ENCODE assay signal across 8 cellular contexts in the genomic region with DNA sequence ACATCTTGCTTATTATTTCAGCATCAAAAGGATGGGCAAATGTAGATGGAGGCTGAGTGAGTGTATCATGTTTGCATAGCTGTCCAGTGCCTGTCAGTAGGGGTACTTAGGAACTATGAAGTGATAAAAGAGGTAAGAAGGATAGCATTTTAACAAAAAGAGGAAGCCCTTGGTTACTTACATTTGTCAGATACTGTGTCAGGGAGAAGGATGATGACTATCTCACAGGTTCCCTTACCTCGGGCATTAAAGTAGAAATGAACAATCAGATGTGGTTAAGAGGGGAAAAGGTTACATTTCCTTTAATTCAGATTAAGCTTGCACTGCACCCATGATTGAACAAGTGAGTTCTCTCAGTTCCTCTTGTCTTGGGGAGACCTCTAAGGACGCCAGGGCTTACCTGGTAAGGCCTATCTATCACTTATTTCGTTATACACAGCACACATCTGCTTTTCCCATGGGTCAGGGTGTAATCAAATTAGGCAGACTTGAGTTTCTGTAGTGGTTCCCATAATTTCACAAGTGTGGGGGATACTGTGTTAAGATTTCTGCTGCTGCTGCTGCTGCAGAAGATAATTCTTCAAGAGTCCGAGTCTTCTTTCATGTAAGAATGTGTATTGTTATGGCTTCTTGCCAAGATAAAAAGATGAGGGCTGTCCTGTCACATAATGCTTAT. TPM values are rescaled to one million over a fixed set of nuclear protein-coding genes. Genes with fewer than 3 reads are reported as not detected.
A peak's percentile ranks its signal among the peaks of the same experiment; 100 is the strongest.
DNase-seq lines count a peak whose midpoint lies in the region; ATAC-seq and TF ChIP-seq lines count a peak whose summit lies in the region.

No MANE protein-coding gene starts in this region.

- CTCF ChIA-PET in activated CD8-positive, alpha-beta memory T cell treated with anti-CD3 and anti-CD28 coated beads, Interleukin-2, amount 10 ng/mL, durations not matched to agents 7 days and 5 days (lab: Charles Lee) = interaction anchor here (0.6 kb wide), 1 partner anchor 9 kb away, joined by 3 read pairs; no protein-coding TSS in a partner anchor

- peaks cover 36% of the 10 kb centered on the region for H3K36me3 Mint-ChIP-seq in activated CD8-positive, alpha-beta memory T cell treated with anti-CD3 and anti-CD28 coated beads, Interleukin-2, amount 10 ng/mL, durations not matched to agents 7 days and 5 days

- H3K9me3 Mint-ChIP-seq in activated CD8-positive, alpha-beta memory T cell treated with anti-CD3 and anti-CD28 coated beads, Interleukin-2, amount 10 ng/mL, durations not matched to agents 7 days and 5 days (ENCODE audit: low read depth) = no peaks in the 10 kb centered on the region

- peaks cover 61% of the 10 kb centered on the region for H3K4me1 Mint-ChIP-seq in activated CD8-positive, alpha-beta memory T cell treated with anti-CD3 and anti-CD28 coated beads, Interleukin-2, amount 10 ng/mL, durations not matched to agents 7 days and 5 days

- H3K27ac Mint-ChIP-seq in activated CD8-positive, alpha-beta memory T cell treated with anti-CD3 and anti-CD28 coated beads, Interleukin-2, amount 10 ng/mL, durations not matched to agents 7 days and 5 days = peak overlapping the region; percentile 66

- no peak for DNase-seq in activated CD8-positive, alpha-beta memory T cell treated with anti-CD3 and anti-CD28 coated beads, Interleukin-2, amount 10 ng/mL, durations not matched to agents 7 days and 5 days
- DNase-seq in activated CD8-positive, alpha-beta memory T cell treated with anti-CD3 and anti-CD28 coated beads, Interleukin-2, amount 50 U/mL, for 4 hours = no peak
- peak; percentile 79 for DNase-seq in NOMO-1 treated with DMSO at 0.1 percent for 48 hours (lab: John Stamatoyannopoulos, UW; ENCODE audit: unreplicated experiment)
- DNase-seq in choroid plexus epithelial cell (ENCODE audit: low read depth) = no peak
- peak; percentile 54 for DNase-seq in renal cortical epithelial cell (ENCODE audit: low read depth)
- no peak for DNase-seq in cerebellar cortex (ENCODE audit: low spot score)
- DNase-seq in mesenteric fat pad (ENCODE audit: low spot score) = no peak

- TF ChIP-seq CTCF in choroid plexus epithelial cell (conservative IDR thresholded peaks at IDR 0.05; ENCODE audit: low read depth, low read length) = no peak

- peaks cover 2% of the 10 kb centered on the region for H3K27me3 Mint-ChIP-seq in activated CD8-positive, alpha-beta memory T cell treated with anti-CD3 and anti-CD28 coated beads, Interleukin-2, amount 10 ng/mL, durations not matched to agents 7 days and 5 days

- peak overlapping the region; percentile 47 for H3K4me3 Mint-ChIP-seq in activated CD8-positive, alpha-beta memory T cell treated with anti-CD3 and anti-CD28 coated beads, Interleukin-2, amount 10 ng/mL, durations not matched to agents 7 days and 5 days

- peak overlapping the region; percentile 5 for H3K4me3 ChIP-seq in choroid plexus epithelial cell (ENCODE audit: low read depth, low read length)

- ATAC-seq in activated CD8-positive, alpha-beta memory T cell treated with anti-CD3 and anti-CD28 coated beads, Interleukin-2, amount 10 ng/mL, durations not matched to agents 7 days and 5 days = peak; percentile 55
- ATAC-seq in HG02840 (IDR thresholded peaks at IDR 0.05; ENCODE audit: low FRiP score, unreplicated experiment) = peak; percentile 80

RNA-seq across cellular contexts. Expression of gene FOXO3, which starts 4.5 kb away (rescaled TPM):
- total RNA-seq in activated CD8-positive, alpha-beta memory T cell treated with anti-CD3 and anti-CD28 coated beads, Interleukin-2, amount 10 ng/mL, durations not matched to agents 7 days and 5 days = 10 to 100 TPM; 13.4 to 14.7 TPM
- total RNA-seq in renal cortical epithelial cell (33.9 and 88.4 TPM in 2 replicates), mesenteric fat pad (94.0 TPM)

Comparison
In these comparisons a context has a peak if more than half of its experiments do, and no peak if none do; other contexts are left out.
1. DNase-seq: peak in NOMO-1 treated with DMSO at 0.1 percent for 48 hours (single experiment) and renal cortical epithelial cell (single experiment); none in activated CD8-positive, alpha-beta memory T cell treated with anti-CD3 and anti-CD28 coated beads, Interleukin-2, amount 10 ng/mL, durations not matched to agents 7 days and 5 days (single experiment), activated CD8-positive, alpha-beta memory T cell treated with anti-CD3 and anti-CD28 coated beads, Interleukin-2, amount 50 U/mL, for 4 hours (single experiment), choroid plexus epithelial cell (single experiment), cerebellar cortex (single experiment) and mesenteric fat pad (single experiment).